Comparison of ENCODE assay signal across 9 cellular contexts in the genomic region with DNA sequence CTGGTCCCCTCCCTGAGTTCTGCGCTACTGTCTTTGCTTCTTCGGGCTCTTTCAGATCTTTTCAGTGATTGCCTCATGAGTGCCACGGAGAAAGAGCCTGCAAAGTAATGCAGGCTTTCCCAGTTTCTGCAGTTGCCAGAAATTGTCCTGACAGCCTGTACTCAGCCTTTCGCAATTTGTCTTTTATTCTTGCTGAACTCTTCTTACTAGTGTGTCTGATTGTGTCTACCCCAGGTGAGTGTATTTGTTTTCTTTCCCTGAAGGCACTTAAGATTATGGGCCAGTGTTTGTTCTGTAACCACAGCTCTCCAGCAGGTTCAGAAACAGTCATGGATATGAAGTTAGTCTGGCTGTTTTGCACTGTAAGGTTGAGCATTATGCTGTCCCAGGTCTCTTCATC. TPM values are rescaled to one million over a fixed set of nuclear protein-coding genes. Genes with fewer than 3 reads are reported as not detected.
DNase-seq lines count a peak whose midpoint lies in the region; TF ChIP-seq lines count a peak whose summit lies in the region.
"Had no signal": no experiment of that assay in that cellular context is flagged by ENCODE, and none has a peak within 500 bp of the region (broad histone marks: within the 10 kb centered on the region; RNA-seq: fewer than 3 reads in every experiment).

No MANE protein-coding gene starts in this region.

- H3K36me3 Mint-ChIP-seq in nephron (ENCODE audit: low read depth): peaks cover 32% of the 10 kb centered on the region

- peaks cover 37% of the 10 kb centered on the region for H3K4me1 Mint-ChIP-seq in nephron

- no peaks in the 10 kb centered on the region for H3K27me3 Mint-ChIP-seq in nephron (ENCODE audit: low read depth)

- peak overlapping the region; percentile 47 to 78 (median 50) for H3K27ac Mint-ChIP-seq in nephron

- peaks cover 6% of the 10 kb centered on the region for H3K9me3 Mint-ChIP-seq in nephron

- in situ Hi-C loops in Caki2 (cut with HindIII; ENCODE audit: low pct_unique_long_range_greater_than_20kb, low sequenced_read_pairs): no loop called here

- DNase-seq in Caki2 (ENCODE audit: low read depth): peak; percentile 23
- peak; percentile 43 for DNase-seq in NCI-H2029 (lab: John Stamatoyannopoulos, UW)
- peak; percentile 54 for DNase-seq in epithelial cell of prostate (ENCODE audit: low read depth, low spot score)
- no peak for DNase-seq in T-helper 9 cell
- DNase-seq in stimulated activated CD4-positive, alpha-beta T cell treated with anti-CD3 and anti-CD28 coated beads, Interleukin-4, amount 100 ng/mL, for 24 hours: no peak
- no peak for DNase-seq in mesenteric fat pad (ENCODE audit: low spot score)
- DNase-seq in inferior parietal cortex (ENCODE audit: extremely low spot score): no peak
- DNase-seq: cerebellar nuclear complex had no signal

- no peak for TF ChIP-seq CTCF in nephron (IDR thresholded peaks at IDR 0.05; ENCODE audit: unreplicated experiment in 3 of 3)

- H3K27ac ChIP-seq in epithelial cell of prostate: peak overlapping the region; percentile 5

- no peak overlapping the region for H3K4me3 Mint-ChIP-seq in nephron

RNA-seq across cellular contexts. Expression of a gene that starts 47.1 kb away (rescaled TPM):
- total RNA-seq in Caki2 (2014; rRNA removed; shearing (Covaris generic); ENCODE audit: low replicate concordance): 5.0 and 5.1 TPM in 2 replicates
- total RNA-seq in mesenteric fat pad: 25.3 TPM

Comparison
In these comparisons a context has a peak if more than half of its experiments do, and no peak if none do; other contexts are left out.
1. DNase-seq: peak in Caki2 (single experiment), NCI-H2029 (single experiment) and epithelial cell of prostate (single experiment); none in T-helper 9 cell (single experiment), stimulated activated CD4-positive, alpha-beta T cell treated with anti-CD3 and anti-CD28 coated beads, Interleukin-4, amount 100 ng/mL, for 24 hours (single experiment), mesenteric fat pad (single experiment) and inferior parietal cortex (single experiment).